Comparison of ENCODE assay signal across 8 cellular contexts in the genomic region with DNA sequence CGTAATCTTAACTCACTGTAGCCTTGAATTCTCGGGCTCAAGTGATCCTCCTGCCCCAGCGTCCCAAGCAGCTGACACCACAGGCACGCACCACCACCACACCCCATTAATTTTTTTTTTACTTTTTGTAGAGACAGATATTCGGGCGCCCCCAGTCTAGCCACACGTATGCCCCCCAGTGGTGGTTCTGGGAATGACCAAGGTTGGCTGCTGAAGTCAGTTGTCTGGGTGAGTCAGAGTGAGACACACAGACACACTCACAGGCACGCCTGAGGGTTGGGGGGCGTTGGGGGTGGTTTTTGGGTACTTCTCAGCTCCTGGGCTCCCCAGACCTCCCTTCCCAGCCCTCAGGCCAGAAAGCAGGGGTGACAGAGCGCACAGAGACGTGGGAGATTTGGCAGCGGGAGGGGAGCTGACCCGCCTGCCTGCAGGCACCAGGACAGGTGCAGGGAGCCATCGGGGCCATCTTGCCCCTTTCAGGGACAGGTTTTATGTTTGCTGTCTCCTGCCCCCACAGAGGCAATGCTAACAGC. TPM values are rescaled to one million over a fixed set of nuclear protein-coding genes. Genes with fewer than 3 reads are reported as not detected.
A peak's percentile ranks its signal among the peaks of the same experiment; 100 is the strongest.
DNase-seq lines count a peak whose midpoint lies in the region; ATAC-seq, FAIRE-seq and TF ChIP-seq lines count a peak whose summit lies in the region.

No MANE protein-coding gene starts in this region.

- CTCF ChIA-PET in HCT116 (lab: Charles Lee) (interaction anchor here (1.3 to 1.5 kb wide), 2 partner anchors 22 to 159 kb away, joined by 5 to 11 read pairs; a partner anchor contains a TSS), HepG2 (lab: Yijun Ruan, JAX; ENCODE audit: low intra/inter-chr PET ratio, low total read pairs) (interaction anchor here (1.4 to 2.5 kb wide), 2 partner anchors 22 to 158 kb away, joined by 6 to 23 read pairs; a partner anchor contains a TSS)

- BruUV-seq in HCT116 (replicated peaks; lab: Mats Ljungman, UMichigan), result no TSS peak
- no TSS peak for BruUV-seq in HepG2 (replicated peaks; lab: Mats Ljungman, UMichigan)

- no peak for TF ChIP-seq EP300 in HepG2 (IDR thresholded peaks at IDR 0.05; ENCODE audit: low read depth in 2 of 2, low read length in 2 of 2)
- TF ChIP-seq EP300 in HepG2 (CRISPR knock-in tag; IDR thresholded peaks at IDR 0.05; ENCODE audit: borderline replicate concordance), result no peak

- H3K27ac ChIP-seq in HCT116 (ENCODE audit: low read depth, low read length) (no peak overlapping the region; the same call in 1 of the 2 replicates), HepG2 (ENCODE audit: extremely low read length, insufficient read depth, low read length) (no peak overlapping the region)

- DNase-seq in D341Med (ENCODE audit: low spot score) (peak; percentile 78), HCT116 (ENCODE audit: low read depth, low spot score) (peak; percentile 56), NCI-H2171 (lab: John Stamatoyannopoulos, UW) (peak; percentile 58), cerebellar cortex (ENCODE audit: low spot score) (peak; percentile 68), HepG2 (ENCODE audit: low spot score) (peak; percentile 57), NCI-H526 treated with DMSO at 0.1 percent for 48 hours (lab: John Stamatoyannopoulos, UW) (no peak)
- peak; percentile 89 for DNase-seq in activated CD4-positive, CD25-positive, alpha-beta regulatory T cell treated with anti-CD3 and anti-CD28 coated beads, Interleukin-2, amount 50 U/mL, for 72 hours
- DNase-seq in stimulated activated CD4-positive, alpha-beta T cell treated with anti-CD3 and anti-CD28 coated beads, TNF-alpha, amount 100 ng/mL, for 24 hours (ENCODE audit: low read depth in 3 of 3), result peak; percentile 75 to 87 (median 77)

- H3K9me3 ChIP-seq in HCT116 (ENCODE audit: control insufficient read depth in 1 of 2, insufficient read depth in 1 of 2, low read depth in 1 of 2, low read length in 2 of 2), result no peaks in the 10 kb centered on the region
- no peaks in the 10 kb centered on the region for H3K9me3 ChIP-seq in HepG2 (ENCODE audit: low read length)

- POLR2A ChIA-PET in HCT116 (lab: Charles Lee), result no interaction called here
- POLR2A ChIA-PET in HepG2 (lab: Yijun Ruan, JAX), result interaction anchor here (3.3 kb wide), 1 partner anchor 22 kb away, joined by 12 read pairs; a partner anchor contains a TSS

- H3K4me1 ChIP-seq in HCT116 (ENCODE audit: control insufficient read depth in 1 of 2, insufficient read depth in 2 of 2, low read length in 2 of 2), result peaks cover 16 to 33% of the 10 kb centered on the region in 2 experiments
- H3K4me1 ChIP-seq in HepG2 (ENCODE audit: insufficient read depth, low read length), result peaks cover 25% of the 10 kb centered on the region

- H4K20me1 ChIP-seq in HCT116 (ENCODE audit: insufficient read depth), result no peaks in the 10 kb centered on the region
- H4K20me1 ChIP-seq in HepG2 (ENCODE audit: insufficient read depth, low read length), result peaks cover 7% of the 10 kb centered on the region; the same call in 1 of the 2 replicates

- H3K4me2 ChIP-seq in HCT116 (ENCODE audit: low read length), result peak overlapping the region; percentile 59
- no peak overlapping the region; the same call in 1 of the 2 replicates for H3K4me2 ChIP-seq in HepG2 (ENCODE audit: low read depth, low read length)

- ATAC-seq in HCT116, result peak; percentile 65
- peak; percentile 38 for ATAC-seq in HepG2

- peaks cover 6 to 12% of the 10 kb centered on the region in 2 experiments; a peak in 3 of 4 replicates for H3K36me3 ChIP-seq in HCT116 (ENCODE audit: control insufficient read depth in 1 of 2, insufficient read depth in 2 of 2, low read length in 2 of 2)
- H3K36me3 ChIP-seq in HepG2 (replicated peaks in 1 of 2; ENCODE audit: control insufficient read depth in 1 of 2, insufficient read depth in 2 of 2, low read length in 2 of 2), result peaks cover 0 to 13% of the 10 kb centered on the region in 2 experiments; a peak in 3 of 5 replicates

- no peaks in the 10 kb centered on the region for H3K79me2 ChIP-seq in HCT116 (ENCODE audit: insufficient read depth, low read length)
- H3K79me2 ChIP-seq in HepG2 (ENCODE audit: insufficient read depth, low read length), result no peaks in the 10 kb centered on the region

- H3K9ac ChIP-seq in HCT116 (ENCODE audit: low read length), result no peak overlapping the region
- no peak overlapping the region for H3K9ac ChIP-seq in HepG2 (ENCODE audit: insufficient read depth, low read depth, low read length)

- peak; percentile 84 for TF ChIP-seq RAD21 in HCT116 (IDR thresholded peaks at IDR 0.05; ENCODE audit: low read depth)
- TF ChIP-seq RAD21 in HepG2 (CRISPR knock-in tag; IDR thresholded peaks at IDR 0.05), result peak; percentile 47; the same call in 1 of the 2 replicates

- TF ChIP-seq CTCF in HCT116 (IDR thresholded peaks at IDR 0.05 in 2 of 3, conservative IDR thresholded peaks at IDR 0.05 in 1 of 3; ENCODE audit: borderline replicate concordance in 1 of 3, insufficient read depth in 1 of 3, low read depth in 2 of 3, low read length in 2 of 3) (peak; percentile 77 to 93 (median 88)), HepG2 (CRISPR knock-in tag; IDR thresholded peaks at IDR 0.05) (peak; percentile 84)

- no peaks in the 10 kb centered on the region for H3K9me2 ChIP-seq in HCT116 (ENCODE audit: insufficient read depth)

- RAD21 ChIA-PET in HCT116 (lab: Charles Lee; ENCODE audit: low non-redundant PET in 1 of 2, low total read pairs in 2 of 2, uncharacterized antibody in 2 of 2, unreplicated experiment in 2 of 2), result no interaction called here

- TF ChIP-seq POLR2A in HCT116 (IDR thresholded peaks at IDR 0.05; ENCODE audit: borderline replicate concordance, extremely low read depth, insufficient read depth, insufficient read length), result no peak
- peak in 1 of 2 experiments; percentile 39; a peak in 1 of 4 replicates for TF ChIP-seq POLR2A in HepG2 (IDR thresholded peaks at IDR 0.05; ENCODE audit: insufficient read depth in 1 of 2, low read depth in 2 of 2, low read length in 2 of 2)

- in situ Hi-C loops in HepG2 (cut with HindIII; ENCODE audit: extremely low pct_ligation_motif_present, low pct_unique_long_range_greater_than_20kb), result no loop called here

- H3K4me3 ChIP-seq in HCT116 (replicated peaks in 1 of 2; ENCODE audit: low read depth in 1 of 2, low read length in 2 of 2), result peak overlapping the region; percentile 4 to 17; a peak in 1 of 4 replicates
- no peak overlapping the region for H3K4me3 ChIP-seq in HepG2 (replicated peaks in 1 of 3; ENCODE audit: insufficient read depth in 1 of 3, low read depth in 2 of 3, low read length in 3 of 3)

- no peak overlapping the region for H2AFZ ChIP-seq in HCT116 (ENCODE audit: low read depth, low read length, poor library complexity, severe bottlenecking)
- no peak overlapping the region for H2AFZ ChIP-seq in HepG2 (ENCODE audit: low read length)

- H3K27me3 ChIP-seq in HCT116 (ENCODE audit: insufficient read depth, low read length), result no peaks in the 10 kb centered on the region
- no peaks in the 10 kb centered on the region for H3K27me3 ChIP-seq in HepG2 (ENCODE audit: control insufficient read depth in 1 of 2, insufficient read depth in 2 of 2, low read length in 2 of 2)

- peak; percentile 62 for FAIRE-seq in HepG2 (lab: Jason Lieb, UNC)

- 3% methylated on average over 9 of the region's 14 CpGs for WGBS in HepG2 (ENCODE audit: low lambda C conversion rate)

- intact Hi-C loops in HCT116 (cut with micrococcal nuclease), result loop anchor here (2.0 kb wide), 1 partner anchor 151 kb away; no protein-coding TSS in a partner anchor
- intact Hi-C loops in HepG2 (cut with micrococcal nuclease; ENCODE audit: unreplicated experiment), result loop anchor here (1.0 to 5.0 kb wide), 2 partner anchors 22 to 158 kb away; a partner anchor contains a TSS

RNA-seq across cellular contexts. Expression of a gene that starts 4.2 kb away (rescaled TPM):
- total RNA-seq in HCT116 (2021; ENCODE audit: unreplicated experiment) (1.7 TPM), HepG2 (2016; rRNA removed; fragmentation: Illumina TruSeq; extraction: Trizol) (0.21 and 0.44 TPM in 2 replicates)
- 1.5 and 1.8 TPM in 2 replicates for polyA plus RNA-seq in HCT116 (2012)
- 0.09 and 0.20 TPM in 2 replicates for total RNA-seq in HepG2 (2016; cell fraction: cytosol; rRNA removed; fragmentation: Illumina TruSeq; extraction: Trizol; ENCODE audit: low read depth)
- 0.33 and 0.43 TPM in 2 replicates for total RNA-seq in HepG2 (2016; cell fraction: insoluble cytoplasmic fraction; rRNA removed; fragmentation: Illumina TruSeq; extraction: Trizol)
- 0.21 and 0.37 TPM in 2 replicates for total RNA-seq in HepG2 (2016; cell fraction: membrane; rRNA removed; fragmentation: Illumina TruSeq; extraction: Trizol)
- total RNA-seq in HepG2 (2016; cell fraction: nucleus; rRNA removed; fragmentation: Illumina TruSeq; extraction: Trizol), result 0.28 and 0.34 TPM in 2 replicates
- polyA plus RNA-seq in HepG2 (2011; rRNA removed), result 0.26 and 0.38 TPM in 2 replicates
- polyA plus RNA-seq in HepG2 (2011; cell fraction: cytosol; rRNA removed), result 0.21 and 0.30 TPM in 2 replicates
- 3.0 and 3.2 TPM in 2 replicates for polyA plus RNA-seq in HepG2 (2011; cell fraction: nucleus; rRNA removed)
- polyA plus RNA-seq in HepG2 (2012), result 0.35 and 0.44 TPM in 2 replicates
- polyA plus RNA-seq in HepG2 (2016; cell fraction: cytosol; fragmentation: Illumina TruSeq; extraction: Trizol; ENCODE audit: low read depth), result 0.05 and 0.14 TPM in 2 replicates
- polyA plus RNA-seq in HepG2 (2016; cell fraction: insoluble cytoplasmic fraction; fragmentation: Illumina TruSeq; extraction: Trizol; ENCODE audit: low read depth), result 0.25 TPM in 1 of 2 replicates, not detected in the other
- polyA plus RNA-seq in HepG2 (2016; cell fraction: membrane; fragmentation: Illumina TruSeq; extraction: Trizol; ENCODE audit: low read depth), result 0.08 and 0.15 TPM in 2 replicates
- polyA plus RNA-seq in HepG2 (2016; cell fraction: nucleus; fragmentation: Illumina TruSeq; extraction: Trizol; ENCODE audit: insufficient read depth, low read depth), result 0.79 and 0.97 TPM in 2 replicates
- polyA minus RNA-seq in HepG2 (2011; rRNA and poly(A)+ RNA removed; ENCODE audit: low replicate concordance), result 0.26 TPM in 1 of 2 replicates, not detected in the other
- polyA minus RNA-seq in HepG2 (2011; cell fraction: cytosol; rRNA and poly(A)+ RNA removed), result not detected in 2 replicates
- 0.26 and 0.37 TPM in 2 replicates for polyA minus RNA-seq in HepG2 (2011; cell fraction: nucleus; rRNA and poly(A)+ RNA removed)

RNA-seq across cellular contexts. Expression of a gene that starts 13.8 kb away (rescaled TPM):
- total RNA-seq in HCT116 (2021; ENCODE audit: unreplicated experiment) (81.9 TPM), HepG2 (2016; rRNA removed; fragmentation: Illumina TruSeq; extraction: Trizol) (38.3 and 44.3 TPM in 2 replicates)
- polyA plus RNA-seq in HCT116 (2012), result 55.6 and 65.9 TPM in 2 replicates
- total RNA-seq in HepG2 (2016; cell fraction: cytosol; rRNA removed; fragmentation: Illumina TruSeq; extraction: Trizol; ENCODE audit: low read depth), result 35.6 and 45.0 TPM in 2 replicates
- 31.9 and 43.2 TPM in 2 replicates for total RNA-seq in HepG2 (2016; cell fraction: insoluble cytoplasmic fraction; rRNA removed; fragmentation: Illumina TruSeq; extraction: Trizol)
- 88.7 and 95.2 TPM in 2 replicates for total RNA-seq in HepG2 (2016; cell fraction: membrane; rRNA removed; fragmentation: Illumina TruSeq; extraction: Trizol)
- 47.8 and 56.5 TPM in 2 replicates for total RNA-seq in HepG2 (2016; cell fraction: nucleus; rRNA removed; fragmentation: Illumina TruSeq; extraction: Trizol)
- polyA plus RNA-seq in HepG2 (2011; rRNA removed), result 183 and 271 TPM in 2 replicates
- polyA plus RNA-seq in HepG2 (2011; cell fraction: cytosol; rRNA removed), result 147 and 184 TPM in 2 replicates
- polyA plus RNA-seq in HepG2 (2011; cell fraction: nucleus; rRNA removed), result 1,153 and 1,227 TPM in 2 replicates
- polyA plus RNA-seq in HepG2 (2012), result 143 and 184 TPM in 2 replicates
- 80.1 and 97.0 TPM in 2 replicates for polyA plus RNA-seq in HepG2 (2016; cell fraction: cytosol; fragmentation: Illumina TruSeq; extraction: Trizol; ENCODE audit: low read depth)
- 62.3 and 80.0 TPM in 2 replicates for polyA plus RNA-seq in HepG2 (2016; cell fraction: insoluble cytoplasmic fraction; fragmentation: Illumina TruSeq; extraction: Trizol; ENCODE audit: low read depth)
- 159 and 160 TPM in 2 replicates for polyA plus RNA-seq in HepG2 (2016; cell fraction: membrane; fragmentation: Illumina TruSeq; extraction: Trizol; ENCODE audit: low read depth)
- polyA plus RNA-seq in HepG2 (2016; cell fraction: nucleus; fragmentation: Illumina TruSeq; extraction: Trizol; ENCODE audit: insufficient read depth, low read depth), result 179 and 193 TPM in 2 replicates
- polyA minus RNA-seq in HepG2 (2011; rRNA and poly(A)+ RNA removed; ENCODE audit: low replicate concordance), result 64.9 and 155 TPM in 2 replicates
- 76.5 and 105 TPM in 2 replicates for polyA minus RNA-seq in HepG2 (2011; cell fraction: cytosol; rRNA and poly(A)+ RNA removed)
- polyA minus RNA-seq in HepG2 (2011; cell fraction: nucleus; rRNA and poly(A)+ RNA removed), result 147 and 159 TPM in 2 replicates

RNA-seq across cellular contexts. Expression of a gene that starts 22.1 kb away (rescaled TPM):
- total RNA-seq in HCT116 (2021; ENCODE audit: unreplicated experiment) (13.2 TPM), HepG2 (2016; rRNA removed; fragmentation: Illumina TruSeq; extraction: Trizol) (0.63 and 1.2 TPM in 2 replicates)
- 6.2 and 6.5 TPM in 2 replicates for polyA plus RNA-seq in HCT116 (2012)
- 0.81 and 1.1 TPM in 2 replicates for total RNA-seq in HepG2 (2016; cell fraction: cytosol; rRNA removed; fragmentation: Illumina TruSeq; extraction: Trizol; ENCODE audit: low read depth)
- total RNA-seq in HepG2 (2016; cell fraction: insoluble cytoplasmic fraction; rRNA removed; fragmentation: Illumina TruSeq; extraction: Trizol), result 0.82 and 1.9 TPM in 2 replicates
- total RNA-seq in HepG2 (2016; cell fraction: membrane; rRNA removed; fragmentation: Illumina TruSeq; extraction: Trizol), result 0.46 and 1.00 TPM in 2 replicates
- 1.6 and 2.0 TPM in 2 replicates for total RNA-seq in HepG2 (2016; cell fraction: nucleus; rRNA removed; fragmentation: Illumina TruSeq; extraction: Trizol)
- 0.78 and 2.1 TPM in 2 replicates for polyA plus RNA-seq in HepG2 (2011; rRNA removed)
- polyA plus RNA-seq in HepG2 (2011; cell fraction: cytosol; rRNA removed), result 0.53 and 1.0 TPM in 2 replicates
- polyA plus RNA-seq in HepG2 (2011; cell fraction: nucleus; rRNA removed), result 17.1 and 17.5 TPM in 2 replicates
- polyA plus RNA-seq in HepG2 (2012), result 0.76 and 1.0 TPM in 2 replicates
- polyA plus RNA-seq in HepG2 (2016; cell fraction: cytosol; fragmentation: Illumina TruSeq; extraction: Trizol; ENCODE audit: low read depth), result 0.60 and 0.67 TPM in 2 replicates
- polyA plus RNA-seq in HepG2 (2016; cell fraction: insoluble cytoplasmic fraction; fragmentation: Illumina TruSeq; extraction: Trizol; ENCODE audit: low read depth), result 0.39 and 0.46 TPM in 2 replicates
- 0.44 and 0.56 TPM in 2 replicates for polyA plus RNA-seq in HepG2 (2016; cell fraction: membrane; fragmentation: Illumina TruSeq; extraction: Trizol; ENCODE audit: low read depth)
- 3.7 and 3.8 TPM in 2 replicates for polyA plus RNA-seq in HepG2 (2016; cell fraction: nucleus; fragmentation: Illumina TruSeq; extraction: Trizol; ENCODE audit: insufficient read depth, low read depth)
- 0.44 and 0.61 TPM in 2 replicates for polyA minus RNA-seq in HepG2 (2011; rRNA and poly(A)+ RNA removed; ENCODE audit: low replicate concordance)
- polyA minus RNA-seq in HepG2 (2011; cell fraction: cytosol; rRNA and poly(A)+ RNA removed), result 0.44 TPM in 1 of 2 replicates, not detected in the other
- polyA minus RNA-seq in HepG2 (2011; cell fraction: nucleus; rRNA and poly(A)+ RNA removed), result 1.8 and 3.4 TPM in 2 replicates

RNA-seq across cellular contexts. Expression of a gene that starts 22.4 kb away (rescaled TPM):
- total RNA-seq in HCT116 (2021; ENCODE audit: unreplicated experiment), result 25.4 TPM
- 19.3 and 20.2 TPM in 2 replicates for polyA plus RNA-seq in HCT116 (2012)
- total RNA-seq in HepG2 (2016; rRNA removed; fragmentation: Illumina TruSeq; extraction: Trizol), result 1.3 and 2.7 TPM in 2 replicates
- total RNA-seq in HepG2 (2016; cell fraction: cytosol; rRNA removed; fragmentation: Illumina TruSeq; extraction: Trizol; ENCODE audit: low read depth), result 1.1 and 1.7 TPM in 2 replicates
- 1.3 and 3.1 TPM in 2 replicates for total RNA-seq in HepG2 (2016; cell fraction: insoluble cytoplasmic fraction; rRNA removed; fragmentation: Illumina TruSeq; extraction: Trizol)
- total RNA-seq in HepG2 (2016; cell fraction: membrane; rRNA removed; fragmentation: Illumina TruSeq; extraction: Trizol), result 1.6 and 2.4 TPM in 2 replicates
- total RNA-seq in HepG2 (2016; cell fraction: nucleus; rRNA removed; fragmentation: Illumina TruSeq; extraction: Trizol), result 3.0 and 3.1 TPM in 2 replicates
- 4.8 and 9.1 TPM in 2 replicates for polyA plus RNA-seq in HepG2 (2011; rRNA removed)
- polyA plus RNA-seq in HepG2 (2011; cell fraction: cytosol; rRNA removed), result 1.6 and 3.2 TPM in 2 replicates
- polyA plus RNA-seq in HepG2 (2011; cell fraction: nucleus; rRNA removed), result 82.5 and 82.6 TPM in 2 replicates
- 4.7 and 9.6 TPM in 2 replicates for polyA plus RNA-seq in HepG2 (2012)
- polyA plus RNA-seq in HepG2 (2016; cell fraction: cytosol; fragmentation: Illumina TruSeq; extraction: Trizol; ENCODE audit: low read depth), result 3.8 and 4.6 TPM in 2 replicates
- 2.3 and 2.8 TPM in 2 replicates for polyA plus RNA-seq in HepG2 (2016; cell fraction: insoluble cytoplasmic fraction; fragmentation: Illumina TruSeq; extraction: Trizol; ENCODE audit: low read depth)
- polyA plus RNA-seq in HepG2 (2016; cell fraction: membrane; fragmentation: Illumina TruSeq; extraction: Trizol; ENCODE audit: low read depth), result 5.3 and 6.7 TPM in 2 replicates
- polyA plus RNA-seq in HepG2 (2016; cell fraction: nucleus; fragmentation: Illumina TruSeq; extraction: Trizol; ENCODE audit: insufficient read depth, low read depth), result 8.9 and 9.7 TPM in 2 replicates
- 3.4 and 4.2 TPM in 2 replicates for polyA minus RNA-seq in HepG2 (2011; rRNA and poly(A)+ RNA removed; ENCODE audit: low replicate concordance)
- polyA minus RNA-seq in HepG2 (2011; cell fraction: cytosol; rRNA and poly(A)+ RNA removed), result 0.62 and 2.6 TPM in 2 replicates
- polyA minus RNA-seq in HepG2 (2011; cell fraction: nucleus; rRNA and poly(A)+ RNA removed), result 6.6 and 9.0 TPM in 2 replicates

Comparison
In these comparisons a context has a peak if more than half of its experiments do, and no peak if none do; other contexts are left out.
1. H3K4me3 ChIP-seq: peak in HCT116 (2 of 2); none in HepG2 (0 of 3).